Comparison of ENCODE assay signal across 9 cellular contexts in genomic region chr6:41970436-41970846, GRCh38. TPM values are rescaled to one million over a fixed set of nuclear protein-coding genes. Genes with fewer than 3 reads are reported as not detected.
A peak's percentile ranks its signal among the peaks of the same experiment; 100 is the strongest.
DNase-seq lines count a peak whose midpoint lies in the region; ATAC-seq, FAIRE-seq and TF ChIP-seq lines count a peak whose summit lies in the region.
"Had no signal": no experiment of that assay in that cellular context is flagged by ENCODE, and none has a peak within 500 bp of the region (broad histone marks: within the 10 kb centered on the region; RNA-seq: fewer than 3 reads in every experiment).

No MANE protein-coding gene starts in this region.

- peak overlapping the region; percentile 49 for H3K4me2 ChIP-seq in DOHH2 (ENCODE audit: low read length)
- H3K4me2 ChIP-seq in endothelial cell of umbilical vein (ENCODE audit: insufficient read depth, low read length), result peak overlapping the region; percentile 24

- H3K36me3 ChIP-seq in DOHH2 (ENCODE audit: control insufficient read depth, low read length) (no peaks in the 10 kb centered on the region), endothelial cell of umbilical vein (ENCODE audit: control insufficient read depth in 2 of 2, extremely low read depth in 1 of 2, insufficient read depth in 2 of 2, low read length in 2 of 2) (no peaks in the 10 kb centered on the region), WERI-Rb-1 (no peaks in the 10 kb centered on the region)

- H3K4me1 Mint-ChIP-seq in T-cell, result peaks cover 64 to 88% (median 88%) of the 10 kb centered on the region in 3 donors

- dilution Hi-C loops in endothelial cell of umbilical vein (cut with MboI; ENCODE audit: extremely low pct_ligation_motif_present, low sequenced_read_pairs), result no loop called here

- H3K9me3 Mint-ChIP-seq in T-cell, result no peaks in the 10 kb centered on the region

- no peaks in the 10 kb centered on the region for H3K9me1 ChIP-seq in endothelial cell of umbilical vein (replicated peaks; ENCODE audit: control insufficient read depth, extremely low read depth, insufficient read depth, low read length)

- DNase-seq in T-cell, result peak in 1 of 34 experiments; percentile 37
- DNase-seq in endothelial cell of umbilical vein (ENCODE audit: low read depth, low spot score), result peak; percentile 16
- peak; percentile 40 to 62 for DNase-seq in stimulated activated CD4-positive, alpha-beta T cell treated with anti-CD3 and anti-CD28 coated beads, Interleukin-12 subunit alpha, Interleukin-12 subunit beta, amount 100 ng/mL, for 24 hours (ENCODE audit: low read depth in 2 of 2)
- DNase-seq in NCI-H526 (lab: John Stamatoyannopoulos, UW), result no peak
- DNase-seq in NCI-H1417 (lab: John Stamatoyannopoulos, UW), result no peak
- DNase-seq in WERI-Rb-1, result no peak

- H3K9ac ChIP-seq in endothelial cell of umbilical vein (replicated peaks; ENCODE audit: extremely low read depth, insufficient read depth, low read length), result no peak overlapping the region
- H3K9ac ChIP-seq: parathyroid adenoma had no signal

- peak; percentile 62 for FAIRE-seq in endothelial cell of umbilical vein (lab: Jason Lieb, UNC)

- H3K79me2 ChIP-seq in DOHH2 (ENCODE audit: control insufficient read depth, low read length), result no peaks in the 10 kb centered on the region
- no peaks in the 10 kb centered on the region for H3K79me2 ChIP-seq in endothelial cell of umbilical vein (ENCODE audit: control insufficient read depth, insufficient read depth, low read length)
- H3K79me2 ChIP-seq: parathyroid adenoma had no signal

- H3K4me3 ChIP-seq in DOHH2 (ENCODE audit: low read length), result peak overlapping the region; percentile 13; the same call in 1 of the 2 replicates
- no peak overlapping the region for H3K4me3 ChIP-seq in endothelial cell of umbilical vein (replicated peaks in 1 of 3; ENCODE audit: insufficient read depth in 1 of 3, low read depth in 1 of 3, low read length in 3 of 3)
- no peak overlapping the region for H3K4me3 ChIP-seq in WERI-Rb-1 (ENCODE audit: low read depth, low read length)

- H3K27ac ChIP-seq in DOHH2 (ENCODE audit: low read depth, low read length) (peak overlapping the region; percentile 3; the same call in 1 of the 2 replicates), endothelial cell of umbilical vein (ENCODE audit: insufficient read depth, low read depth, low read length) (no peak overlapping the region), WERI-Rb-1 (no peak overlapping the region)
- H3K27ac ChIP-seq: parathyroid adenoma had no signal

- H3K9me2 ChIP-seq in DOHH2 (replicated peaks; ENCODE audit: control insufficient read depth, low read length), result no peaks in the 10 kb centered on the region

- TF ChIP-seq CTCF in DOHH2 (IDR thresholded peaks at IDR 0.05; ENCODE audit: low read depth, low read length, poor library complexity, severe bottlenecking) (no peak), endothelial cell of umbilical vein (IDR thresholded peaks at IDR 0.05; ENCODE audit: extremely low read depth in 1 of 2, insufficient read depth in 1 of 2, low read depth in 1 of 2, low read length in 2 of 2) (no peak), WERI-Rb-1 (IDR thresholded peaks at IDR 0.05; ENCODE audit: low read depth, low read length) (no peak)

- H3K27me3 Mint-ChIP-seq in T-cell, result no peaks in the 10 kb centered on the region

- peaks cover 19% of the 10 kb centered on the region for H3K36me3 Mint-ChIP-seq in T-cell

- H3K4me1 ChIP-seq in DOHH2 (ENCODE audit: control insufficient read depth, low read length) (peaks cover 39% of the 10 kb centered on the region), endothelial cell of umbilical vein (ENCODE audit: control insufficient read depth, extremely low read depth, insufficient read depth, low read length) (peaks cover 34% of the 10 kb centered on the region)

- CTCF ChIA-PET in T-cell (lab: Charles Lee), result interaction anchor here in 1 of 2 donors (0.7 kb wide), 1 partner anchor 64 kb away, joined by 3 read pairs; no protein-coding TSS in a partner anchor
- CTCF ChIA-PET in endothelial cell of umbilical vein (lab: Charles Lee), result no interaction called here

- H4K20me1 ChIP-seq in DOHH2 (ENCODE audit: control insufficient read depth, insufficient read depth, low read depth, low read length) (no peaks in the 10 kb centered on the region), endothelial cell of umbilical vein (replicated peaks; ENCODE audit: control insufficient read depth, extremely low read depth, insufficient read depth, low read length) (no peaks in the 10 kb centered on the region)

- TF ChIP-seq POLR2A in endothelial cell of umbilical vein (IDR thresholded peaks at IDR 0.05; ENCODE audit: low read depth, low read length), result no peak

- no peaks in the 10 kb centered on the region for H3K9me3 ChIP-seq in DOHH2 (ENCODE audit: control insufficient read depth, insufficient read depth, low read length)
- H3K9me3 ChIP-seq in endothelial cell of umbilical vein (replicated peaks; ENCODE audit: control insufficient read depth, insufficient read depth, low read length), result no peaks in the 10 kb centered on the region
- H3K9me3 ChIP-seq in WERI-Rb-1 (ENCODE audit: severe bottlenecking), result peaks cover 2% of the 10 kb centered on the region

- ATAC-seq in T-cell (replicated peaks in 1 of 4) (peak in 3 of 4 experiments; percentile 30 to 67 (median 40)), HG03520 (IDR thresholded peaks at IDR 0.05; ENCODE audit: unreplicated experiment) (no peak)

- H3F3A ChIP-seq in DOHH2 (ENCODE audit: control insufficient read depth, insufficient read depth), result no peaks in the 10 kb centered on the region

- peak overlapping the region; percentile 86 to 89 for H3K27ac Mint-ChIP-seq in T-cell

- POLR2A ChIA-PET in T-cell (lab: Charles Lee) (interaction anchor here in 1 of 2 donors (0.6 kb wide), 1 partner anchor 10 kb away, joined by 4 read pairs; no protein-coding TSS in a partner anchor), endothelial cell of umbilical vein (lab: Charles Lee) (no interaction called here)

- H3K4me3 Mint-ChIP-seq in T-cell, result peak overlapping the region; percentile 7 to 36 (median 11)

- BruUV-seq in endothelial cell of umbilical vein (replicated peaks; lab: Mats Ljungman, UMichigan), result no TSS peak

- H3K27me3 ChIP-seq in DOHH2 (ENCODE audit: control insufficient read depth, low read length), result no peaks in the 10 kb centered on the region
- no peaks in the 10 kb centered on the region for H3K27me3 ChIP-seq in endothelial cell of umbilical vein (ENCODE audit: control insufficient read depth in 2 of 2, insufficient read depth in 2 of 2, low read length in 2 of 2)
- H3K27me3 ChIP-seq in WERI-Rb-1 (ENCODE audit: insufficient read depth, low read depth, severe bottlenecking), result no peaks in the 10 kb centered on the region

- H2AFZ ChIP-seq in endothelial cell of umbilical vein (ENCODE audit: low read depth, low read length), result peak overlapping the region; percentile 54
- H2AFZ ChIP-seq: parathyroid adenoma had no signal

- intact Hi-C loops in endothelial cell of umbilical vein (cut with micrococcal nuclease), result no loop called here

TF ChIP-seq in endothelial cell of umbilical vein, 7 proteins besides CTCF, POLR2A, EP300 and RAD21:
- TF ChIP-seq EZH2 (IDR thresholded peaks at IDR 0.05; ENCODE audit: borderline replicate concordance, low read depth, low read length, severe bottlenecking), result no peak
- no peak for TF ChIP-seq JUN (IDR thresholded peaks at IDR 0.05; ENCODE audit: borderline replicate concordance, insufficient read depth, insufficient read length, low read depth)
- TF ChIP-seq POLR2AphosphoS5 (IDR thresholded peaks at IDR 0.05; ENCODE audit: insufficient read depth, low read depth, low read length), result no peak
- TF ChIP-seq MYC (IDR thresholded peaks at IDR 0.05; ENCODE audit: low read depth, low read length), result no peak
- TF ChIP-seq MAX (IDR thresholded peaks at IDR 0.05; ENCODE audit: insufficient read depth, insufficient read length), result no peak
TF ChIP-seq in endothelial cell of umbilical vein: peak in this region for 0.

RNA-seq across cellular contexts. Expression of gene CCND3, which starts 28.8 kb away (rescaled TPM):
- total RNA-seq in T-cell, result 100 to 1,000 TPM; 265 to 532 (median 284) TPM
- 87.5 and 96.7 TPM in 2 replicates for total RNA-seq in endothelial cell of umbilical vein
- polyA plus RNA-seq in endothelial cell of umbilical vein, result 97.0 and 98.7 TPM in 2 replicates
- 80.5 and 93.5 TPM in 2 replicates for polyA plus RNA-seq in endothelial cell of umbilical vein (2011; cell fraction: cytosol; rRNA removed)
- polyA plus RNA-seq in endothelial cell of umbilical vein (2011; cell fraction: nucleus; rRNA removed), result 53.2 and 56.7 TPM in 2 replicates
- 87.3 and 94.2 TPM in 2 replicates for polyA plus RNA-seq in endothelial cell of umbilical vein (2012)
- 41.5 and 52.5 TPM in 2 replicates for polyA minus RNA-seq in endothelial cell of umbilical vein
- polyA minus RNA-seq in endothelial cell of umbilical vein (2011; cell fraction: cytosol; rRNA and poly(A)+ RNA removed), result 48.2 TPM
- 24.4 and 25.3 TPM in 2 replicates for polyA minus RNA-seq in endothelial cell of umbilical vein (2011; cell fraction: nucleus; rRNA and poly(A)+ RNA removed)

RNA-seq across cellular contexts. Expression of gene BYSL, which starts 49.1 kb away (rescaled TPM):
- total RNA-seq in T-cell, result 10 to 100 TPM in 3 of 5 donors, 1 to 10 TPM in 2; 3.5 to 20.5 (median 15.0) TPM
- 41.8 and 45.7 TPM in 2 replicates for total RNA-seq in endothelial cell of umbilical vein
- polyA plus RNA-seq in endothelial cell of umbilical vein, result 32.9 and 33.1 TPM in 2 replicates
- polyA plus RNA-seq in endothelial cell of umbilical vein (2011; cell fraction: cytosol; rRNA removed), result 33.9 and 42.1 TPM in 2 replicates
- 45.7 and 60.4 TPM in 2 replicates for polyA plus RNA-seq in endothelial cell of umbilical vein (2011; cell fraction: nucleus; rRNA removed)
- 30.0 and 38.9 TPM in 2 replicates for polyA plus RNA-seq in endothelial cell of umbilical vein (2012)
- 25.0 and 35.0 TPM in 2 replicates for polyA minus RNA-seq in endothelial cell of umbilical vein
- 36.4 TPM for polyA minus RNA-seq in endothelial cell of umbilical vein (2011; cell fraction: cytosol; rRNA and poly(A)+ RNA removed)
- 15.7 and 16.9 TPM in 2 replicates for polyA minus RNA-seq in endothelial cell of umbilical vein (2011; cell fraction: nucleus; rRNA and poly(A)+ RNA removed)

RNA-seq across cellular contexts. Expression of gene MED20, which starts 49.5 kb away (rescaled TPM):
- 10 to 100 TPM in 3 of 5 donors, 1 to 10 TPM in 2; 5.4 to 12.1 (median 11.1) TPM for total RNA-seq in T-cell
- total RNA-seq in endothelial cell of umbilical vein, result 25.5 and 30.4 TPM in 2 replicates
- polyA plus RNA-seq in endothelial cell of umbilical vein, result 34.8 and 37.8 TPM in 2 replicates
- 34.4 and 35.1 TPM in 2 replicates for polyA plus RNA-seq in endothelial cell of umbilical vein (2011; cell fraction: cytosol; rRNA removed)
- 27.9 and 28.7 TPM in 2 replicates for polyA plus RNA-seq in endothelial cell of umbilical vein (2011; cell fraction: nucleus; rRNA removed)
- polyA plus RNA-seq in endothelial cell of umbilical vein (2012), result 30.1 and 36.2 TPM in 2 replicates
- polyA minus RNA-seq in endothelial cell of umbilical vein, result 45.6 and 53.3 TPM in 2 replicates
- polyA minus RNA-seq in endothelial cell of umbilical vein (2011; cell fraction: cytosol; rRNA and poly(A)+ RNA removed), result 17.7 TPM
- 18.3 and 27.9 TPM in 2 replicates for polyA minus RNA-seq in endothelial cell of umbilical vein (2011; cell fraction: nucleus; rRNA and poly(A)+ RNA removed)

Comparison
In these comparisons a context has a peak if more than half of its experiments do, and no peak if none do; other contexts are left out.
1. DNase-seq: peak in endothelial cell of umbilical vein (single experiment) and stimulated activated CD4-positive, alpha-beta T cell treated with anti-CD3 and anti-CD28 coated beads, Interleukin-12 subunit alpha, Interleukin-12 subunit beta, amount 100 ng/mL, for 24 hours (2 of 2); none in NCI-H526 (0 of 2), NCI-H1417 (0 of 3) and WERI-Rb-1 (single experiment).